ENCODE assay signal across 21 cellular contexts in the genomic region with DNA sequence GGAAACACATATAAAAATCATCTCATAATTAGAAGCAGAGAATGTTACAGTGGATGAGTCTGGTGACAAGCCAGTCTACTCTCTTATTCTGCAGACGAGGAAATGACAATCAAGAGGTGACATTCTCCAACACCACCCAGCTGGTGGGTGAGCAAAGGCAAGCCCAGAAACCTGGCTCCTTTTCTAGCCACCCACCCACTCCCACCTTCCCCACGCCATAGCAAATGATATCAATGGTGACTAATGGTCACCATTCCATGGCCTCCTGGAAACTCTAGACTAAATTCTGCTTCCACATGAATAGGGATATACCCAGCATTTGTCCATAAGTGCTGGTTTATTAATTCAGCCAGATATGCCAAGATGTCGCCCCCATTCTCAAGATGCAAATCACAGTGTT.
"Had no signal": no experiment of that assay in that cellular context is flagged by ENCODE, and none has a peak within 500 bp of the region (broad histone marks: within the 10 kb centered on the region; RNA-seq: fewer than 3 reads in every experiment).

No MANE protein-coding gene starts in this region.

- H3K36me3 ChIP-seq: left ventricle myocardium inferior, suprapubic skin, tibial nerve had no signal

- H3K27ac ChIP-seq: left ventricle myocardium inferior, suprapubic skin, tibial nerve, WERI-Rb-1 had no signal

- H3K4me3 Mint-ChIP-seq: activated naive CD4-positive, alpha-beta T cell treated with anti-CD3 and anti-CD28 coated beads, Interleukin-2, amount 50 U/mL, for 24 hours; brain; dendritic cell treated with granulocyte-macrophage colony-stimulating factor and Interleukin-4, amounts not matched to agents 40 ng/mL and 50 ng/mL, for 4 days; immature natural killer cell; mesothelial cell of epicardium; natural killer cell treated with Interleukin-12 subunit alpha and Interleukin-12 subunit beta and Interleukin-15 and Interleukin-18, amount 100 ng/mL, for 72 hours; stimulated activated naive CD8-positive, alpha-beta T cell treated with anti-CD3 and anti-CD28 coated beads, Interleukin-15, Interleukin-2, amounts not matched to agents 100 ng/mL and 50 ng/mL, for 24 hours had no signal

- H3K4me1 Mint-ChIP-seq: mesothelial cell of epicardium had no signal

- H3K27ac Mint-ChIP-seq: activated naive CD4-positive, alpha-beta T cell treated with anti-CD3 and anti-CD28 coated beads, Interleukin-2, amount 50 U/mL, for 24 hours; brain; dendritic cell treated with granulocyte-macrophage colony-stimulating factor and Interleukin-4, amounts not matched to agents 40 ng/mL and 50 ng/mL, for 4 days; mesothelial cell of epicardium; progenitor cell of endocrine pancreas; stimulated activated naive CD8-positive, alpha-beta T cell treated with anti-CD3 and anti-CD28 coated beads, Interleukin-15, Interleukin-2, amounts not matched to agents 100 ng/mL and 50 ng/mL, for 24 hours had no signal

- H3K9me3 Mint-ChIP-seq: activated naive CD4-positive, alpha-beta T cell treated with anti-CD3 and anti-CD28 coated beads, Interleukin-2, amount 50 U/mL, for 24 hours; dendritic cell treated with granulocyte-macrophage colony-stimulating factor and Interleukin-4, amounts not matched to agents 40 ng/mL and 50 ng/mL, for 4 days; immature natural killer cell; natural killer cell treated with Interleukin-12 subunit alpha and Interleukin-12 subunit beta and Interleukin-15 and Interleukin-18, amount 100 ng/mL, for 72 hours; stimulated activated naive CD8-positive, alpha-beta T cell treated with anti-CD3 and anti-CD28 coated beads, Interleukin-15, Interleukin-2, amounts not matched to agents 100 ng/mL and 50 ng/mL, for 24 hours had no signal

- H3K27me3 ChIP-seq: suprapubic skin, tibial nerve had no signal

- H3K27me3 Mint-ChIP-seq: activated naive CD4-positive, alpha-beta T cell treated with anti-CD3 and anti-CD28 coated beads, Interleukin-2, amount 50 U/mL, for 24 hours; brain; dendritic cell treated with granulocyte-macrophage colony-stimulating factor and Interleukin-4, amounts not matched to agents 40 ng/mL and 50 ng/mL, for 4 days; natural killer cell treated with Interleukin-12 subunit alpha and Interleukin-12 subunit beta and Interleukin-15 and Interleukin-18, amount 100 ng/mL, for 72 hours; progenitor cell of endocrine pancreas; stimulated activated naive CD8-positive, alpha-beta T cell treated with anti-CD3 and anti-CD28 coated beads, Interleukin-15, Interleukin-2, amounts not matched to agents 100 ng/mL and 50 ng/mL, for 24 hours had no signal

- ATAC-seq: natural killer cell treated with Interleukin-12 subunit alpha and Interleukin-12 subunit beta and Interleukin-15 and Interleukin-18, amount 100 ng/mL, for 72 hours had no signal

- H3K4me3 ChIP-seq: left ventricle myocardium inferior, suprapubic skin, tibial nerve had no signal

- DNase-seq: activated CD4-positive, alpha-beta T cell treated with anti-CD3 and anti-CD28 coated beads for 1 hour; activated CD4-positive, alpha-beta T cell treated with anti-CD3 and anti-CD28 coated beads, Interleukin-2, amount 50 U/mL, for 1 hour; activated CD8-positive, alpha-beta memory T cell treated with anti-CD3 and anti-CD28 coated beads for 24 hours; activated gamma-delta T cell treated with Interleukin-2 at 50 U/mL for 16 hours; aorta; effector CD4-positive, alpha-beta T cell; foreskin melanocyte; immature natural killer cell; left ventricle myocardium inferior; stimulated activated CD4-positive, alpha-beta T cell treated with anti-CD3 and anti-CD28 coated beads, Interleukin-4, amount 100 ng/mL, for 24 hours; SW 1271; WERI-Rb-1 had no signal

- H3K9me3 ChIP-seq: left ventricle myocardium inferior, suprapubic skin, tibial nerve had no signal
